Comparison of ENCODE assay signal across 20 cellular contexts in the genomic region with DNA sequence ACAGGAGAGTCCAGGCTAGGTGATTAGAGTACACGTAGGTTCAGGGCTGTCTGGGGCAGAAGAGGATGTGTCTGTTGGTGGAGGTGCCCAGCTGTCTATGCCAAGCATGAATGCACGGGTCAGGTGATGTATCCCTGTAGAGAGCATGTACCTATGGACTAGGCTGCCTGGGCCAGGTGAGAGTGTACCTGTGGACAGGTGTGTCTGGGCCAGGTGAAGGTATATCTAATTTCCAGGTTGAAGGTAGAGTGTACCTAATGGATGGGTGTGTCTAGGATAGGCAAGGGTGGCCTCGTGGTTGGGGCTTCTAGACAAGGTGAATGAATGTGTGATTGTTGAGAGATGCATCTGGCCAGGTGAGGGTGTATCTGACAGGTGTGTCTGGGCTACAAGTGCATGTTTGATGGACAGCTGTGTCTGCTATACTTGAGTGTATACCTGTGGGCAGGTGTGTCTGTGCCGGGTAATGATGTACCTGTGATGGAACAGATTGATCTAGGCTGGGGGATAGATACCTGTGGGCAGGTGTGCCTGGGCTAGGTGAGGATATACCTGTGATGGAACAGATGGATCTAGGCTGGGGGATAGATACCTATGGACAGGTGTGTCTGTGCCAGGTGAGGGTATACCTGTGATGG. TPM values are rescaled to one million over a fixed set of nuclear protein-coding genes. Genes with fewer than 3 reads are reported as not detected.
DNase-seq lines count a peak whose midpoint lies in the region; ATAC-seq, FAIRE-seq and TF ChIP-seq lines count a peak whose summit lies in the region.
"Had no signal": no experiment of that assay in that cellular context is flagged by ENCODE, and none has a peak within 500 bp of the region (broad histone marks: within the 10 kb centered on the region; RNA-seq: fewer than 3 reads in every experiment).

No MANE protein-coding gene starts in this region.

- peaks cover 77% of the 10 kb centered on the region for H3K36me3 ChIP-seq in CD4-positive, CD25-positive, alpha-beta regulatory T cell (ENCODE audit: control insufficient read depth, insufficient read depth, low read length)
- no peaks in the 10 kb centered on the region for H3K36me3 ChIP-seq in HEK293 (ENCODE audit: control insufficient read depth in 2 of 2, insufficient read depth in 1 of 2, low read length in 2 of 2)

- H3K27me3 ChIP-seq in CD4-positive, CD25-positive, alpha-beta regulatory T cell (ENCODE audit: control insufficient read depth, insufficient read depth, low read length) = no peaks in the 10 kb centered on the region

- no peaks in the 10 kb centered on the region for H3K4me1 ChIP-seq in CD4-positive, CD25-positive, alpha-beta regulatory T cell (ENCODE audit: control insufficient read depth, insufficient read depth, low read length, poor library complexity, severe bottlenecking)
- no peaks in the 10 kb centered on the region for H3K4me1 ChIP-seq in HEK293 (ENCODE audit: control insufficient read depth, insufficient read depth, low read length)

- peak overlapping the region in 1 of 4 donors; percentile 9 for H3K4me3 Mint-ChIP-seq in CD4-positive, CD25-positive, alpha-beta regulatory T cell
- peak overlapping the region; percentile 7 to 67 (median 27) for H3K4me3 Mint-ChIP-seq in brain
- peak overlapping the region; percentile 26 to 70 (median 33) for H3K4me3 Mint-ChIP-seq in nephron

- H3K36me3 Mint-ChIP-seq in CD4-positive, CD25-positive, alpha-beta regulatory T cell = peaks cover 28% of the 10 kb centered on the region
- peaks cover 15% of the 10 kb centered on the region for H3K36me3 Mint-ChIP-seq in brain
- H3K36me3 Mint-ChIP-seq in nephron (ENCODE audit: low read depth) = peaks cover 15% of the 10 kb centered on the region

- H3K9me3 Mint-ChIP-seq in CD4-positive, CD25-positive, alpha-beta regulatory T cell = no peaks in the 10 kb centered on the region
- peaks cover 0 to 13% (median 0%) of the 10 kb centered on the region in 5 experiments for H3K9me3 Mint-ChIP-seq in brain
- no peaks in the 10 kb centered on the region for H3K9me3 Mint-ChIP-seq in nephron

- TF ChIP-seq CTCF in HEK293 (tag by site-specific recombination; IDR thresholded peaks at IDR 0.05) (no peak), brain (conservative IDR thresholded peaks at IDR 0.05) (no peak), nephron (IDR thresholded peaks at IDR 0.05; ENCODE audit: unreplicated experiment in 3 of 3) (no peak)

- ATAC-seq in CD4-positive, CD25-positive, alpha-beta regulatory T cell (ENCODE audit: low read depth in 2 of 2) = no peak
- ATAC-seq in GM19023 (IDR thresholded peaks at IDR 0.05; ENCODE audit: unreplicated experiment) (no peak), HG03432 (IDR thresholded peaks at IDR 0.05; ENCODE audit: unreplicated experiment) (no peak)
- ATAC-seq: HCT116, PC-3 had no signal

- TF ChIP-seq POLR2A in GM12892 (IDR thresholded peaks at IDR 0.05; ENCODE audit: low read depth, low read length) = no peak

- no peak overlapping the region for H3K4me3 ChIP-seq in CD4-positive, CD25-positive, alpha-beta regulatory T cell (ENCODE audit: low read depth, low read length)
- no peak overlapping the region for H3K4me3 ChIP-seq in HEK293 (ENCODE audit: low read depth, low read length)

- no peaks in the 10 kb centered on the region for H3K27me3 Mint-ChIP-seq in CD4-positive, CD25-positive, alpha-beta regulatory T cell
- H3K27me3 Mint-ChIP-seq in brain (peaks cover 4% of the 10 kb centered on the region), nephron (ENCODE audit: low read depth) (peaks cover 3% of the 10 kb centered on the region)

- H3K27ac Mint-ChIP-seq in CD4-positive, CD25-positive, alpha-beta regulatory T cell = peak overlapping the region; percentile 62 to 87 (median 83)
- H3K27ac Mint-ChIP-seq in brain = peak overlapping the region in 1 of 5 experiments; percentile 13
- no peak overlapping the region for H3K27ac Mint-ChIP-seq in nephron

- CTCF ChIA-PET in HEK293 (lab: Yijun Ruan, JAX) = interaction anchor here (0.7 kb wide), 1 partner anchor 106 kb away, joined by 3 read pairs; no protein-coding TSS in a partner anchor

- DNase-seq in CD4-positive, CD25-positive, alpha-beta regulatory T cell = no peak
- no peak for DNase-seq in activated effector memory CD4-positive, alpha-beta T cell treated with Interleukin-2 at 50 U/mL for 16 hours
- DNase-seq in GM12892 (ENCODE audit: insufficient read length) = no peak
- DNase-seq: COR-L47, DMS153, EL, KBM-7, NCI-H1048, NCI-H345, NCI-H748 treated with DMSO at 0.1 percent for 48 hours, PC-3 had no signal

- H3K27ac ChIP-seq in CD4-positive, CD25-positive, alpha-beta regulatory T cell (ENCODE audit: insufficient read depth, low read length, poor library complexity, severe bottlenecking) = no peak overlapping the region
- no peak overlapping the region for H3K27ac ChIP-seq in HEK293 (ENCODE audit: extremely low read depth, low read depth, low read length)

- peaks cover 0 to 17% (median 5%) of the 10 kb centered on the region in 4 donors for H3K4me1 Mint-ChIP-seq in CD4-positive, CD25-positive, alpha-beta regulatory T cell
- H3K4me1 Mint-ChIP-seq in brain = peaks cover 13% of the 10 kb centered on the region
- H3K4me1 Mint-ChIP-seq in nephron = peaks cover 11% of the 10 kb centered on the region

- POLR2A ChIA-PET in HEK293 (lab: Yijun Ruan, JAX) = no interaction called here

- H3K9me3 ChIP-seq in CD4-positive, CD25-positive, alpha-beta regulatory T cell (ENCODE audit: control insufficient read depth in 2 of 2, low read length in 2 of 2) = no peaks in the 10 kb centered on the region
- H3K9me3 ChIP-seq in HEK293 (ENCODE audit: control insufficient read depth, insufficient read depth, low read depth, low read length) = no peaks in the 10 kb centered on the region

- no peak for FAIRE-seq in GM12892 (lab: Jason Lieb, UNC)
- FAIRE-seq: GM18507 had no signal

TF ChIP-seq in HEK293, 187 proteins besides CTCF, POLR2A, EP300 and RAD21:
- TF ChIP-seq, protein P1, sequence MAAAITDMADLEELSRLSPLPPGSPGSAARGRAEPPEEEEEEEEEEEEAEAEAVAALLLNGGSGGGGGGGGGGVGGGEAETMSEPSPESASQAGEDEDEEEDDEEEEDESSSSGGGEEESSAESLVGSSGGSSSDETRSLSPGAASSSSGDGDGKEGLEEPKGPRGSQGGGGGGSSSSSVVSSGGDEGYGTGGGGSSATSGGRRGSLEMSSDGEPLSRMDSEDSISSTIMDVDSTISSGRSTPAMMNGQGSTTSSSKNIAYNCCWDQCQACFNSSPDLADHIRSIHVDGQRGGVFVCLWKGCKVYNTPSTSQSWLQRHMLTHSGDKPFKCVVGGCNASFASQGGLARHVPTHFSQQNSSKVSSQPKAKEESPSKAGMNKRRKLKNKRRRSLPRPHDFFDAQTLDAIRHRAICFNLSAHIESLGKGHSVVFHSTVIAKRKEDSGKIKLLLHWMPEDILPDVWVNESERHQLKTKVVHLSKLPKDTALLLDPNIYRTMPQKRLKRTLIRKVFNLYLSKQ (tag by site-specific recombination; IDR thresholded peaks at IDR 0.05; ENCODE audit: borderline replicate concordance) = no peak
- no peak for TF ChIP-seq ZSCAN16 (tag by site-specific recombination; IDR thresholded peaks at IDR 0.05)
- no peak for TF ChIP-seq ZBTB7A (tag by site-specific recombination; IDR thresholded peaks at IDR 0.05; ENCODE audit: low read depth)
- TF ChIP-seq, protein P2, sequence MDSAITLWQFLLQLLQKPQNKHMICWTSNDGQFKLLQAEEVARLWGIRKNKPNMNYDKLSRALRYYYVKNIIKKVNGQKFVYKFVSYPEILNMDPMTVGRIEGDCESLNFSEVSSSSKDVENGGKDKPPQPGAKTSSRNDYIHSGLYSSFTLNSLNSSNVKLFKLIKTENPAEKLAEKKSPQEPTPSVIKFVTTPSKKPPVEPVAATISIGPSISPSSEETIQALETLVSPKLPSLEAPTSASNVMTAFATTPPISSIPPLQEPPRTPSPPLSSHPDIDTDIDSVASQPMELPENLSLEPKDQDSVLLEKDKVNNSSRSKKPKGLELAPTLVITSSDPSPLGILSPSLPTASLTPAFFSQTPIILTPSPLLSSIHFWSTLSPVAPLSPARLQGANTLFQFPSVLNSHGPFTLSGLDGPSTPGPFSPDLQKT (IDR thresholded peaks at IDR 0.05; ENCODE audit: borderline replicate concordance, low read depth, low read length) = no peak
- peak; percentile 99 for TF ChIP-seq ZEB2 (tag by site-specific recombination; IDR thresholded peaks at IDR 0.05)
- no peak for TF ChIP-seq FEZF1 (tag by site-specific recombination; IDR thresholded peaks at IDR 0.05)
- no peak for TF ChIP-seq ZNF146 (tag by site-specific recombination; IDR thresholded peaks at IDR 0.05)

RNA-seq across cellular contexts. Expression of a gene that starts 15.5 kb away (rescaled TPM):
- 35.1 TPM for total RNA-seq in CD4-positive, CD25-positive, alpha-beta regulatory T cell
- polyA plus RNA-seq in CD4-positive, CD25-positive, alpha-beta regulatory T cell = 10 to 100 TPM in 3 of 4 donors, 1 to 10 TPM in 1; 9.7 to 15.0 (median 12.6) TPM
- polyA plus RNA-seq in brain (ENCODE audit: insufficient read depth, low read depth, low replicate concordance) = 90.5 TPM
- polyA plus RNA-seq in GM12892 (2012; ENCODE audit: missing spikeins) = 2.7 TPM

RNA-seq across cellular contexts. Expression of a gene that starts 27.0 kb away (rescaled TPM):
- total RNA-seq in CD4-positive, CD25-positive, alpha-beta regulatory T cell = 3.7 TPM
- polyA plus RNA-seq in CD4-positive, CD25-positive, alpha-beta regulatory T cell = under 1 TPM in 2 of 4 donors, not detected in 2; 0.06 to 0.21 TPM
- 1.4 TPM for polyA plus RNA-seq in brain (ENCODE audit: insufficient read depth, low read depth, low replicate concordance)
- polyA plus RNA-seq in GM12892 (2012; ENCODE audit: missing spikeins) = 0.15 TPM
- total RNA-seq: HT1080, PC-3, SK-MEL-5 had no signal

RNA-seq across cellular contexts. Expression of a gene that starts 47.8 kb away (rescaled TPM):
- total RNA-seq in CD4-positive, CD25-positive, alpha-beta regulatory T cell = 289 TPM
- 10 to 100 TPM; 45.3 to 79.3 (median 61.5) TPM for polyA plus RNA-seq in CD4-positive, CD25-positive, alpha-beta regulatory T cell
- 2.4 TPM for polyA plus RNA-seq in brain (ENCODE audit: insufficient read depth, low read depth, low replicate concordance)
- 13.2 TPM for polyA plus RNA-seq in GM12892 (2012; ENCODE audit: missing spikeins)
- total RNA-seq: HT1080 had no signal

Comparison
In these comparisons a context has a peak if more than half of its experiments do, and no peak if none do; other contexts are left out.
1. H3K27ac Mint-ChIP-seq: peak in CD4-positive, CD25-positive, alpha-beta regulatory T cell (3 of 3); none in nephron (0 of 3).
2. RNA of a gene that starts 47.8 kb away (polyA plus RNA-seq): 45.3 to 79.3 TPM in CD4-positive, CD25-positive, alpha-beta regulatory T cell; 2.4 TPM in brain (single experiment); every median in the first group is over 10 times any median in the second.